Comparison of ENCODE assay signal across 8 cellular contexts in genomic region chr12:14167005-14167628, GRCh38.
A peak's percentile ranks its signal among the peaks of the same experiment; 100 is the strongest.
DNase-seq lines count a peak whose midpoint lies in the region; ATAC-seq, FAIRE-seq and TF ChIP-seq lines count a peak whose summit lies in the region.

No MANE protein-coding gene starts in this region.

- ATAC-seq in HG02840 (IDR thresholded peaks at IDR 0.05; ENCODE audit: low FRiP score, unreplicated experiment), result no peak

- no peaks in the 10 kb centered on the region for H3K4me1 Mint-ChIP-seq in MCF 10A (ENCODE audit: insufficient read depth, unreplicated experiment)

- H3K27ac Mint-ChIP-seq in MCF 10A (ENCODE audit: low read depth, unreplicated experiment), result no peak overlapping the region

- H3K9me3 ChIP-seq in A673 (ENCODE audit: low read depth, low read length, poor library complexity, severe bottlenecking) (no peaks in the 10 kb centered on the region), keratinocyte (ENCODE audit: control insufficient read depth, low read depth, low read length) (no peaks in the 10 kb centered on the region)

- POLR2A ChIA-PET in A673 (lab: Charles Lee; ENCODE audit: low non-redundant PET) (no interaction called here), RWPE1 (lab: Yijun Ruan, JAX; ENCODE audit: low non-redundant PET) (no interaction called here), MCF 10A (lab: Yijun Ruan, JAX) (no interaction called here)

- H3K36me3 ChIP-seq in A673 (ENCODE audit: insufficient read depth, low read length, poor library complexity, severe bottlenecking) (no peaks in the 10 kb centered on the region), keratinocyte (ENCODE audit: control insufficient read depth in 2 of 2, extremely low read depth in 1 of 2, insufficient read depth in 2 of 2, low read length in 2 of 2) (no peaks in the 10 kb centered on the region)

- dilution Hi-C loops in keratinocyte (cut with MboI; ENCODE audit: extremely low pct_ligation_motif_present, low sequenced_read_pairs), result no loop called here

- H3K9me3 Mint-ChIP-seq in MCF 10A (ENCODE audit: unreplicated experiment), result no peaks in the 10 kb centered on the region

- no peaks in the 10 kb centered on the region for H3K36me3 Mint-ChIP-seq in MCF 10A (ENCODE audit: insufficient read depth, unreplicated experiment)

- H3K4me3 ChIP-seq in A673 (ENCODE audit: low read depth, low read length, poor library complexity, severe bottlenecking), result no peak overlapping the region
- H3K4me3 ChIP-seq in GM12865 (ENCODE audit: low read depth, low read length), result no peak overlapping the region
- no peak overlapping the region for H3K4me3 ChIP-seq in keratinocyte (ENCODE audit: control insufficient read depth in 2 of 3, extremely low read depth in 1 of 3, insufficient read depth in 2 of 3, low read depth in 1 of 3, low read length in 3 of 3)

- H3K9ac ChIP-seq in keratinocyte (ENCODE audit: control insufficient read depth, extremely low read depth, insufficient read depth, low read length), result no peak overlapping the region

- H3K79me2 ChIP-seq in keratinocyte (ENCODE audit: control insufficient read depth, insufficient read depth, low read length), result no peaks in the 10 kb centered on the region

- H3K27ac ChIP-seq in A673 (ENCODE audit: low read depth, low read length, poor library complexity, severe bottlenecking) (no peak overlapping the region), RWPE1 (no peak overlapping the region), keratinocyte (ENCODE audit: control insufficient read depth, insufficient read depth, low read length) (no peak overlapping the region)

- H3K27me3 Mint-ChIP-seq in MCF 10A (ENCODE audit: insufficient read depth, unreplicated experiment), result peaks cover 9% of the 10 kb centered on the region

- H3K9me1 ChIP-seq in keratinocyte (ENCODE audit: control insufficient read depth, extremely low read depth, insufficient read depth, low read length), result no peaks in the 10 kb centered on the region

- H3K27me3 ChIP-seq in A673 (replicated peaks; ENCODE audit: insufficient read depth, low read depth, low read length, poor library complexity) (peaks cover 4% of the 10 kb centered on the region), keratinocyte (ENCODE audit: control insufficient read depth, extremely low read depth, insufficient read depth, low read length) (no peaks in the 10 kb centered on the region)

- peak; percentile 93 for TF ChIP-seq CTCF in A673 (conservative IDR thresholded peaks at IDR 0.05; ENCODE audit: low read depth, low read length)
- peak; percentile 95 for TF ChIP-seq CTCF in GM12865 (IDR thresholded peaks at IDR 0.05; ENCODE audit: insufficient read depth, low read depth, low read length, missing control alignments)
- peak; percentile 71 for TF ChIP-seq CTCF in RWPE1 (conservative IDR thresholded peaks at IDR 0.05; ENCODE audit: low read depth)
- peak; percentile 95 for TF ChIP-seq CTCF in MCF 10A (IDR thresholded peaks at IDR 0.05; ENCODE audit: unreplicated experiment)
- peak; percentile 73 to 88 (median 87) for TF ChIP-seq CTCF in keratinocyte (optimal IDR thresholded peaks at IDR 0.05 in 1 of 3, IDR thresholded peaks at IDR 0.05 in 1 of 3, conservative IDR thresholded peaks at IDR 0.05 in 1 of 3; ENCODE audit: extremely low read depth in 1 of 3, insufficient read depth in 2 of 3, low read length in 3 of 3)

- H2AFZ ChIP-seq in keratinocyte (ENCODE audit: control insufficient read depth, low read length), result no peak overlapping the region

- DNase-seq in A673 (ENCODE audit: low spot score) (peak; percentile 71), GM12865 (ENCODE audit: low read depth) (peak; percentile 63), LHCN-M2 (ENCODE audit: low read depth) (peak; percentile 52), RWPE1 (ENCODE audit: low spot score) (peak; percentile 58), MCF 10A (ENCODE audit: unreplicated experiment) (peak; percentile 68), keratinocyte (ENCODE audit: low read depth, low spot score) (no peak)
- DNase-seq in stimulated activated CD4-positive, alpha-beta T cell treated with anti-CD3 and anti-CD28 coated beads, Interleukin-2, amount 100 ng/mL, for 24 hours, result peak; percentile 33 to 47

- H3K4me2 ChIP-seq in keratinocyte (ENCODE audit: control insufficient read depth, extremely low read depth, insufficient read depth, low read depth, low read length), result no peak overlapping the region

- H3K4me1 ChIP-seq in A673 (ENCODE audit: insufficient read depth, low read length, poor library complexity, severe bottlenecking) (no peaks in the 10 kb centered on the region), keratinocyte (ENCODE audit: control insufficient read depth, extremely low read depth, insufficient read depth, low read length) (peaks cover 3% of the 10 kb centered on the region)

- intact Hi-C loops in A673 (cut with micrococcal nuclease; ENCODE audit: unreplicated experiment) (loop anchor here (1.0 to 10.0 kb wide), 4 partner anchors 202 to 890 kb away; no protein-coding TSS in a partner anchor), MCF 10A (cut with micrococcal nuclease) (loop anchor here (1.0 to 2.0 kb wide), 4 partner anchors 303 to 912 kb away; no protein-coding TSS in a partner anchor)

- no peaks in the 10 kb centered on the region for H4K20me1 ChIP-seq in keratinocyte (ENCODE audit: control insufficient read depth, extremely low read depth, insufficient read depth, low read length)

- no peak overlapping the region for H3K4me3 Mint-ChIP-seq in MCF 10A (ENCODE audit: unreplicated experiment)

- CTCF ChIA-PET in A673 (lab: Charles Lee) (interaction anchor here (0.6 to 1.2 kb wide), 6 partner anchors 143 to 1251 kb away, joined by 3 to 10 read pairs (median 3); no protein-coding TSS in a partner anchor), RWPE1 (lab: Yijun Ruan, JAX) (interaction anchor here (0.5 to 1.7 kb wide), 16 partner anchors 15 to 911 kb away, joined by 3 to 11 read pairs (median 4); no protein-coding TSS in a partner anchor), MCF 10A (lab: Yijun Ruan, JAX) (interaction anchor here (0.6 to 4.2 kb wide), 75 partner anchors 9 to 1270 kb away, joined by 3 to 47 read pairs (median 4); no protein-coding TSS in a partner anchor)

- BruUV-seq in A673 (replicated peaks; lab: Mats Ljungman, UMichigan), result no TSS peak
- BruUV-seq in MCF 10A (replicated peaks; lab: Mats Ljungman, UMichigan), result no TSS peak

- peak; percentile 77 for FAIRE-seq in keratinocyte (lab: Jason Lieb, UNC)
